In the genomic region with DNA sequence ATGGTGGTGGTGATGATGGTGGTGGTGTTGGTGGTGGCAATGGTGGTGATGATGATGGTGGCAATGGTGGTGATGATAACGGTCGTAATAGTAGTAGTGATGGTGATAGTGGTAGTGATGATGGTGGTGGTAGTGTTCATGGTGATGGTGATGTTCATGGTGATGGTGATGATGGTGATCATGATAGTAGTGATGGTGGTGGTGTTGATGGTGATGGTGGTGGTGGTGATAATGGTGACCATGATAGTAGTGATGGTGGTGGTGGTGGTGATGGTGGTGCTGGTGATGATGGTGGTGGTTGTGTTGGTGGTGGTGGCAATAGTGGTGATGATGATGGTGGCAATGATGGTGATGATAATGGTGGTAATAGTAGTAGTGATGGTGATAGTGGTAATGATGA, we compare ENCODE assay signal across 1 cellular context.
TF ChIP-seq lines count a peak whose summit lies in the region.

No MANE protein-coding gene starts in this region.

TF ChIP-seq in HEK293, 187 proteins besides CTCF, POLR2A, EP300 and RAD21 (continued from another document):
- TF ChIP-seq ZNF239 (tag by site-specific recombination; IDR thresholded peaks at IDR 0.05) = no peak
- peak; percentile 39; the same call in 1 of the 2 replicates for TF ChIP-seq YY2 (tag by site-specific recombination; IDR thresholded peaks at IDR 0.05)
- TF ChIP-seq, protein P1, sequence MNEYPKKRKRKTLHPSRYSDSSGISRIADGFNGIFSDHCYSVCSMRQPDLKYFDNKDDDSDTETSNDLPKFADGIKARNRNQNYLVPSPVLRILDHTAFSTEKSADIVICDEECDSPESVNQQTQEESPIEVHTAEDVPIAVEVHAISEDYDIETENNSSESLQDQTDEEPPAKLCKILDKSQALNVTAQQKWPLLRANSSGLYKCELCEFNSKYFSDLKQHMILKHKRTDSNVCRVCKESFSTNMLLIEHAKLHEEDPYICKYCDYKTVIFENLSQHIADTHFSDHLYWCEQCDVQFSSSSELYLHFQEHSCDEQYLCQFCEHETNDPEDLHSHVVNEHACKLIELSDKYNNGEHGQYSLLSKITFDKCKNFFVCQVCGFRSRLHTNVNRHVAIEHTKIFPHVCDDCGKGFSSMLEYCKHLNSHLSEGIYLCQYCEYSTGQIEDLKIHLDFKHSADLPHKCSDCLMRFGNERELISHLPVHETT (tag by site-specific recombination; IDR thresholded peaks at IDR 0.05) = no peak
- peak; percentile 65; the same call in 1 of the 2 replicates for TF ChIP-seq GLI4 (tag by site-specific recombination; IDR thresholded peaks at IDR 0.05)
- TF ChIP-seq ZNF514 (tag by site-specific recombination; IDR thresholded peaks at IDR 0.05) = no peak
- 0 out of 2 replicates have a peak, but pooled peaks have one; percentile 10 for TF ChIP-seq ZNF785 (tag by site-specific recombination; IDR thresholded peaks at IDR 0.05)
- TF ChIP-seq, protein P2, sequence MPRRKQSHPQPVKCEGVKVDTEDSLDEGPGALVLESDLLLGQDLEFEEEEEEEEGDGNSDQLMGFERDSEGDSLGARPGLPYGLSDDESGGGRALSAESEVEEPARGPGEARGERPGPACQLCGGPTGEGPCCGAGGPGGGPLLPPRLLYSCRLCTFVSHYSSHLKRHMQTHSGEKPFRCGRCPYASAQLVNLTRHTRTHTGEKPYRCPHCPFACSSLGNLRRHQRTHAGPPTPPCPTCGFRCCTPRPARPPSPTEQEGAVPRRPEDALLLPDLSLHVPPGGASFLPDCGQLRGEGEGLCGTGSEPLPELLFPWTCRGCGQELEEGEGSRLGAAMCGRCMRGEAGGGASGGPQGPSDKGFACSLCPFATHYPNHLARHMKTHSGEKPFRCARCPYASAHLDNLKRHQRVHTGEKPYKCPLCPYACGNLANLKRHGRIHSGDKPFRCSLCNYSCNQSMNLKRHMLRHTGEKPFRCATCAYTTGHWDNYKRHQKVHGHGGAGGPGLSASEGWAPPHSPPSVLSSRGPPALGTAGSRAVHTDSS (tag by site-specific recombination; IDR thresholded peaks at IDR 0.05) = peak; percentile 72
- TF ChIP-seq ZNF670 (tag by site-specific recombination; IDR thresholded peaks at IDR 0.05; ENCODE audit: low read depth) = 0 out of 2 replicates have a peak, but pooled peaks have one; percentile 9
- TF ChIP-seq ZNF544 (tag by site-specific recombination; IDR thresholded peaks at IDR 0.05) = peak; percentile 26; the same call in 1 of the 2 replicates
- TF ChIP-seq ZNF777 (tag by site-specific recombination; IDR thresholded peaks at IDR 0.05; ENCODE audit: borderline replicate concordance) = 0 out of 2 replicates have a peak, but pooled peaks have one; percentile 15
- TF ChIP-seq, protein P3, sequence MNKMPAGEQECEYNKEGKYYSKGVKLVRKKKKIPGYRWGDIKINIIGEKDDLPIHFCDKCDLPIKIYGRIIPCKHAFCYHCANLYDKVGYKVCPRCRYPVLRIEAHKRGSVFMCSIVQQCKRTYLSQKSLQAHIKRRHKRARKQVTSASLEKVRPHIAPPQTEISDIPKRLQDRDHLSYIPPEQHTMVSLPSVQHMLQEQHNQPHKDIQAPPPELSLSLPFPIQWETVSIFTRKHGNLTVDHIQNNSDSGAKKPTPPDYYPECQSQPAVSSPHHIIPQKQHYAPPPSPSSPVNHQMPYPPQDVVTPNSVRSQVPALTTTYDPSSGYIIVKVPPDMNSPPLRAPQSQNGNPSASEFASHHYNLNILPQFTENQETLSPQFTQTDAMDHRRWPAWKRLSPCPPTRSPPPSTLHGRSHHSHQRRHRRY (tag by site-specific recombination; IDR thresholded peaks at IDR 0.05) = peak; percentile 91; the same call in 1 of the 2 replicates
